In genomic region chr20:43530321-43531090, GRCh38 we compare ENCODE assay signal across 1 cellular context.
TF ChIP-seq lines count a peak whose summit lies in the region.

No MANE protein-coding gene starts in this region.

TF ChIP-seq in HepG2, 621 proteins besides CTCF, POLR2A, EP300 and RAD21 (continued from another document and continues in another):
- TF ChIP-seq PPARG (CRISPR knock-in tag; conservative IDR thresholded peaks at IDR 0.05) (peak; percentile 79), HNRNPH1 (optimal IDR thresholded peaks at IDR 0.05; ENCODE audit: low read depth, low read length) (no peak), STAT6 (CRISPR knock-in tag; IDR thresholded peaks at IDR 0.05; ENCODE audit: borderline replicate concordance) (peak; percentile 91), SMC3 (IDR thresholded peaks at IDR 0.05; ENCODE audit: low read length) (no peak; the same call in 1 of the 2 replicates), RERE (CRISPR knock-in tag; IDR thresholded peaks at IDR 0.05; ENCODE audit: low read depth) (peak; percentile 80; the same call in 1 of the 2 replicates), ZNF280D (CRISPR knock-in tag; IDR thresholded peaks at IDR 0.05) (0 out of 2 replicates have a peak, but pooled peaks have one; percentile 6), ZNF558 (CRISPR knock-in tag; IDR thresholded peaks at IDR 0.05; ENCODE audit: borderline replicate concordance) (0 out of 2 replicates have a peak, but pooled peaks have one; percentile 50), GABPB1 (CRISPR knock-in tag; IDR thresholded peaks at IDR 0.05) (peak; percentile 55), ESRRA (CRISPR knock-in tag; IDR thresholded peaks at IDR 0.05; ENCODE audit: low read depth) (peak; percentile 77), CHCHD3 (CRISPR knock-in tag; IDR thresholded peaks at IDR 0.05) (no peak; the same call in 1 of the 2 replicates), DNMT3B (CRISPR knock-in tag; conservative IDR thresholded peaks at IDR 0.05) (no peak; the same call in 1 of the 2 replicates), MYNN (CRISPR knock-in tag; IDR thresholded peaks at IDR 0.05; ENCODE audit: low read depth) (0 out of 2 replicates have a peak, but pooled peaks have one; percentile 70), ATF3 (CRISPR knock-in tag; IDR thresholded peaks at IDR 0.05) (peak; percentile 92), PAF1 (CRISPR knock-in tag; IDR thresholded peaks at IDR 0.05) (no peak), BRCA1 (CRISPR knock-in tag; IDR thresholded peaks at IDR 0.05) (peak; percentile 63; the same call in 1 of the 2 replicates), ZNF589 (CRISPR knock-in tag; conservative IDR thresholded peaks at IDR 0.05) (0 out of 2 replicates have a peak, but pooled peaks have one; percentile 48), ZSCAN29 (CRISPR knock-in tag; conservative IDR thresholded peaks at IDR 0.05) (no peak; the same call in 1 of the 2 replicates), HMGXB3 (CRISPR knock-in tag; IDR thresholded peaks at IDR 0.05; ENCODE audit: borderline replicate concordance) (peak; percentile 90; the same call in 1 of the 2 replicates), NR2F6 (IDR thresholded peaks at IDR 0.05) (peak; percentile 71), NR2F6 (CRISPR knock-in tag; IDR thresholded peaks at IDR 0.05) (peak; percentile 85), RAD51 (IDR thresholded peaks at IDR 0.05; ENCODE audit: borderline replicate concordance) (no peak), ZNF879 (CRISPR knock-in tag; IDR thresholded peaks at IDR 0.05) (peak; percentile 90), STAT5B (CRISPR knock-in tag; IDR thresholded peaks at IDR 0.05) (peak; percentile 62; the same call in 1 of the 2 replicates), ZNF343 (CRISPR knock-in tag; IDR thresholded peaks at IDR 0.05) (no peak), KMT2A (CRISPR knock-in tag; IDR thresholded peaks at IDR 0.05) (peak; percentile 60; the same call in 1 of the 2 replicates), ZNF296 (CRISPR knock-in tag; conservative IDR thresholded peaks at IDR 0.05) (0 out of 2 replicates have a peak, but pooled peaks have one; percentile 59), HNRNPL (IDR thresholded peaks at IDR 0.05; ENCODE audit: low read depth, low read length) (no peak), PTBP1 (IDR thresholded peaks at IDR 0.05; ENCODE audit: low read depth, low read length, poor library complexity, severe bottlenecking) (no peak), MYPOP (CRISPR knock-in tag; IDR thresholded peaks at IDR 0.05) (peak; percentile 67; the same call in 1 of the 2 replicates), YEATS2 (CRISPR knock-in tag; IDR thresholded peaks at IDR 0.05; ENCODE audit: borderline replicate concordance) (peak; percentile 71; the same call in 1 of the 2 replicates), ZNF776 (CRISPR knock-in tag; IDR thresholded peaks at IDR 0.05) (peak; percentile 83; the same call in 1 of the 2 replicates), REPIN1 (CRISPR knock-in tag; IDR thresholded peaks at IDR 0.05; ENCODE audit: borderline replicate concordance, low read depth) (peak; percentile 87), ZNF7 (CRISPR knock-in tag; IDR thresholded peaks at IDR 0.05) (no peak), ZNF891 (CRISPR knock-in tag; IDR thresholded peaks at IDR 0.05) (no peak; the same call in 1 of the 2 replicates)
- TF ChIP-seq, protein P1, sequence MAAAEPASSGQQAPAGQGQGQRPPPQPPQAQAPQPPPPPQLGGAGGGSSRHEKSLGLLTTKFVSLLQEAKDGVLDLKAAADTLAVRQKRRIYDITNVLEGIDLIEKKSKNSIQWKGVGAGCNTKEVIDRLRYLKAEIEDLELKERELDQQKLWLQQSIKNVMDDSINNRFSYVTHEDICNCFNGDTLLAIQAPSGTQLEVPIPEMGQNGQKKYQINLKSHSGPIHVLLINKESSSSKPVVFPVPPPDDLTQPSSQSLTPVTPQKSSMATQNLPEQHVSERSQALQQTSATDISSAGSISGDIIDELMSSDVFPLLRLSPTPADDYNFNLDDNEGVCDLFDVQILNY (CRISPR knock-in tag; conservative IDR thresholded peaks at IDR 0.05): no peak
- TF ChIP-seq, protein P2, sequence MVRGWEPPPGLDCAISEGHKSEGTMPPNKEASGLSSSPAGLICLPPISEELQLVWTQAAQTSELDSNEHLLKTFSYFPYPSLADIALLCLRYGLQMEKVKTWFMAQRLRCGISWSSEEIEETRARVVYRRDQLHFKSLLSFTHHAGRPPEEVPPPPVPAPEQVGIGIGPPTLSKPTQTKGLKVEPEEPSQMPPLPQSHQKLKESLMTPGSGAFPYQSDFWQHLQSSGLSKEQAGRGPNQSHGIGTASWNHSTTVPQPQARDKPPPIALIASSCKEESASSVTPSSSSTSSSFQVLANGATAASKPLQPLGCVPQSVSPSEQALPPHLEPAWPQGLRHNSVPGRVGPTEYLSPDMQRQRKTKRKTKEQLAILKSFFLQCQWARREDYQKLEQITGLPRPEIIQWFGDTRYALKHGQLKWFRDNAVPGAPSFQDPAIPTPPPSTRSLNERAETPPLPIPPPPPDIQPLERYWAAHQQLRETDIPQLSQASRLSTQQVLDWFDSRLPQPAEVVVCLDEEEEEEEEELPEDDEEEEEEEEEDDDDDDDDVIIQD (CRISPR knock-in tag; IDR thresholded peaks at IDR 0.05; ENCODE audit: low read depth): peak; percentile 85
- TF ChIP-seq, protein P3, sequence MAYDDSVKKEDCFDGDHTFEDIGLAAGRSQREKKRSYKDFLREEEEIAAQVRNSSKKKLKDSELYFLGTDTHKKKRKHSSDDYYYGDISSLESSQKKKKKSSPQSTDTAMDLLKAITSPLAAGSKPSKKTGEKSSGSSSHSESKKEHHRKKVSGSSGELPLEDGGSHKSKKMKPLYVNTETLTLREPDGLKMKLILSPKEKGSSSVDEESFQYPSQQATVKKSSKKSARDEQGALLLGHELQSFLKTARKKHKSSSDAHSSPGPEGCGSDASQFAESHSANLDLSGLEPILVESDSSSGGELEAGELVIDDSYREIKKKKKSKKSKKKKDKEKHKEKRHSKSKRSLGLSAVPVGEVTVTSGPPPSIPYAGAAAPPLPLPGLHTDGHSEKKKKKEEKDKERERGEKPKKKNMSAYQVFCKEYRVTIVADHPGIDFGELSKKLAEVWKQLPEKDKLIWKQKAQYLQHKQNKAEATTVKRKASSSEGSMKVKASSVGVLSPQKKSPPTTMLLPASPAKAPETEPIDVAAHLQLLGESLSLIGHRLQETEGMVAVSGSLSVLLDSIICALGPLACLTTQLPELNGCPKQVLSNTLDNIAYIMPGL (CRISPR knock-in tag; IDR thresholded peaks at IDR 0.05; ENCODE audit: borderline replicate concordance in 1 of 2, low read depth in 1 of 2): peak; percentile 54 to 77; a peak in 3 of 4 replicates
